ENCODE assay signal across 8 cellular contexts in genomic region chr1:67685558-67686271, GRCh38. TPM values are rescaled to one million over a fixed set of nuclear protein-coding genes. Genes with fewer than 3 reads are reported as not detected.
DNase-seq lines count a peak whose midpoint lies in the region; ATAC-seq and TF ChIP-seq lines count a peak whose summit lies in the region.

No MANE protein-coding gene starts in this region.

- no peaks in the 10 kb centered on the region for H3K9me3 Mint-ChIP-seq in effector memory CD8-positive, alpha-beta T cell
- H3K9me3 Mint-ChIP-seq in mesothelial cell of epicardium: no peaks in the 10 kb centered on the region

- H3K9me3 ChIP-seq in GM23248 (ENCODE audit: low read depth) (no peaks in the 10 kb centered on the region), MM.1S (replicated peaks; ENCODE audit: insufficient read depth, low read length) (no peaks in the 10 kb centered on the region)

- H3K4me3 ChIP-seq in GM23248: peak overlapping the region; percentile 96
- H3K4me3 ChIP-seq in MM.1S (ENCODE audit: low read length): peak overlapping the region; percentile 98

- H3K27ac Mint-ChIP-seq in effector memory CD8-positive, alpha-beta T cell: peak overlapping the region; percentile 84 to 95
- peak overlapping the region; percentile 97 for H3K27ac Mint-ChIP-seq in mesothelial cell of epicardium

- 0 to 1% methylated on average over 28 to 51 of the region's 66 CpGs for WGBS in GM23248 (ENCODE audit: low coverage in 1 of 2, low lambda C conversion rate in 2 of 2, missing lambda C conversion rate in 2 of 2), 2 experiments

- H3K27ac ChIP-seq in GM23248: peak overlapping the region; percentile 97
- peak overlapping the region; percentile 93 for H3K27ac ChIP-seq in MM.1S (ENCODE audit: low read length)

- in situ Hi-C loops in GM23248 (cut with MboI): loop anchor here (10.0 kb wide), 2 partner anchors 69 to 121 kb away; no protein-coding TSS in a partner anchor

- DNase-seq in GM03348 (ENCODE audit: low spot score) (peak; percentile 31), GM23248 (peak; percentile 82), MM.1S (peak; percentile 73), mesothelial cell of epicardium (ENCODE audit: low spot score in 2 of 2, unreplicated experiment in 2 of 2) (peak; percentile 25 to 52), NCI-H1930 (lab: John Stamatoyannopoulos, UW) (no peak)
- peak; percentile 53 to 63 for DNase-seq in activated CD4-positive, alpha-beta T cell treated with anti-CD3 and anti-CD28 coated beads, Interleukin-2, amount 50 U/mL, for 48 hours
- DNase-seq in effector memory CD8-positive, alpha-beta T cell: peak; percentile 49 to 62 (median 61)
- peak; percentile 74 for DNase-seq in stimulated activated CD8-positive, alpha-beta memory T cell treated with anti-CD3 and anti-CD28 coated beads, Interleukin-4, amount 100 ng/mL, for 48 hours

- H3K4me3 Mint-ChIP-seq in effector memory CD8-positive, alpha-beta T cell: peak overlapping the region; percentile 90 to 100
- H3K4me3 Mint-ChIP-seq in mesothelial cell of epicardium: peak overlapping the region; percentile 94

- H4K20me1 ChIP-seq in GM23248 (ENCODE audit: insufficient read depth): no peaks in the 10 kb centered on the region
- H4K20me1 ChIP-seq in MM.1S (ENCODE audit: insufficient read depth, low read length): no peaks in the 10 kb centered on the region

- H3K9me2 ChIP-seq in GM23248 (ENCODE audit: insufficient read depth): no peaks in the 10 kb centered on the region
- no peaks in the 10 kb centered on the region for H3K9me2 ChIP-seq in MM.1S (replicated peaks; ENCODE audit: insufficient read depth, low read length)

- H3K9ac ChIP-seq in GM23248 (peak overlapping the region; percentile 96), MM.1S (ENCODE audit: low read length) (peak overlapping the region; percentile 98)

- H3K4me1 Mint-ChIP-seq in effector memory CD8-positive, alpha-beta T cell (ENCODE audit: low read depth in 2 of 2): peaks cover 18 to 19% of the 10 kb centered on the region in 2 donors
- H3K4me1 Mint-ChIP-seq in mesothelial cell of epicardium: peaks cover 49% of the 10 kb centered on the region

- TF ChIP-seq CTCF in MM.1S (IDR thresholded peaks at IDR 0.05; ENCODE audit: low read length): no peak
- no peak for TF ChIP-seq CTCF in mesothelial cell of epicardium (IDR thresholded peaks at IDR 0.05; ENCODE audit: unreplicated experiment)

- H3K4me1 ChIP-seq in GM23248 (ENCODE audit: insufficient read depth): peaks cover 46% of the 10 kb centered on the region
- peaks cover 11% of the 10 kb centered on the region; the same call in 1 of the 2 replicates for H3K4me1 ChIP-seq in MM.1S (ENCODE audit: low read length)

- ATAC-seq in effector memory CD8-positive, alpha-beta T cell (replicated peaks): peak; percentile 47

- H3K4me2 ChIP-seq in GM23248 (ENCODE audit: unreplicated experiment): peak overlapping the region; percentile 96
- peak overlapping the region; percentile 58 for H3K4me2 ChIP-seq in MM.1S (ENCODE audit: low read depth, low read length)

- H3K27me3 ChIP-seq in GM23248 (replicated peaks; ENCODE audit: insufficient read depth) (no peaks in the 10 kb centered on the region), MM.1S (replicated peaks; ENCODE audit: insufficient read depth, low read length) (no peaks in the 10 kb centered on the region)

- H3K79me2 ChIP-seq in GM23248 (ENCODE audit: insufficient read depth): peaks cover 33% of the 10 kb centered on the region
- H3K79me2 ChIP-seq in MM.1S (ENCODE audit: low read length): peaks cover 26% of the 10 kb centered on the region

- no peak overlapping the region for H2AFZ ChIP-seq in GM23248
- peak overlapping the region; percentile 60 for H2AFZ ChIP-seq in MM.1S (ENCODE audit: low read length)

- H3K36me3 Mint-ChIP-seq in effector memory CD8-positive, alpha-beta T cell (ENCODE audit: insufficient read depth): peaks cover 26% of the 10 kb centered on the region
- peaks cover 16% of the 10 kb centered on the region for H3K36me3 Mint-ChIP-seq in mesothelial cell of epicardium

- H3K27me3 Mint-ChIP-seq in effector memory CD8-positive, alpha-beta T cell: no peaks in the 10 kb centered on the region
- H3K27me3 Mint-ChIP-seq in mesothelial cell of epicardium (ENCODE audit: low read depth): no peaks in the 10 kb centered on the region

- peaks cover 26% of the 10 kb centered on the region for H3K36me3 ChIP-seq in GM23248 (ENCODE audit: low read depth)
- no peaks in the 10 kb centered on the region; the same call in 1 of the 2 replicates for H3K36me3 ChIP-seq in MM.1S (replicated peaks; ENCODE audit: insufficient read depth, low read length)

- H3F3A ChIP-seq in GM23248 (ENCODE audit: insufficient read depth) (peaks cover 61% of the 10 kb centered on the region), MM.1S (ENCODE audit: insufficient read depth, low read length) (peaks cover 31% of the 10 kb centered on the region)

RNA-seq across cellular contexts. Expression of gene GADD45A, which starts 0.7 kb away (rescaled TPM):
- total RNA-seq in GM23248 (2014; rRNA removed; shearing (Covaris generic)): 59.4 and 72.8 TPM in 2 replicates
- polyA plus RNA-seq in GM23248 (2016; fragmentation: Nextera tagmentation; extraction: Ambion mirVana): 111 and 115 TPM in 2 replicates
- 74.2 to 80.2 TPM (median 77.7 TPM) in 3 replicates for total RNA-seq in mesothelial cell of epicardium

Comparison
In these comparisons a context has a peak if more than half of its experiments do, and no peak if none do; other contexts are left out.
1. DNase-seq: peak in GM03348 (single experiment), GM23248 (single experiment), MM.1S (single experiment), activated CD4-positive, alpha-beta T cell treated with anti-CD3 and anti-CD28 coated beads, Interleukin-2, amount 50 U/mL, for 48 hours (2 of 2), effector memory CD8-positive, alpha-beta T cell (3 of 3), mesothelial cell of epicardium (2 of 2) and stimulated activated CD8-positive, alpha-beta memory T cell treated with anti-CD3 and anti-CD28 coated beads, Interleukin-4, amount 100 ng/mL, for 48 hours (single experiment); none in NCI-H1930 (0 of 2).